1 cellular context compared by ENCODE assay signal in the genomic region with DNA sequence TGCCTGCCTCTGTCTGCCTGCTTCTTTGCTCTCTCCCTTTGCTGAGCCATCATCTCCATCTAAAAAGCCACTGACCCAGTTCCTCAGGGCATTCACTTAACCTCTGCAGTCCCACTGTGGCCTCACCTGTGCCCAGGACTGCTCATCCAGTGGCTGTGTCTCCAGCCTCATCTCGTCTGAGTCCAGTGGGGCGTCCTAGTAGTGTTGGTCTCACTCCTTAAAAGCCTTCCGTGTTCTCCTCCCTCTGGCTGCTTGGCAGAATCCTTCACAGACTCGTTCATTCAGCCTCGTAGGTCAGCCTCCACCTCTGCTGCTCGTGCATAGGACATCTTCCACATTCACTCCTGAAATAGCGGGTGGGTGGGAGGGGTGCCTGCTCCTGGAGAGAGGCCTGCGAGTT.
TF ChIP-seq lines count a peak whose summit lies in the region.

No MANE protein-coding gene starts in this region.

TF ChIP-seq in GM23338, 12 proteins besides CTCF, POLR2A, EP300 and RAD21:
- TF ChIP-seq POLR2AphosphoS5 (IDR thresholded peaks at IDR 0.05; ENCODE audit: low read depth) (no peak), EZH2phosphoT487 (IDR thresholded peaks at IDR 0.05; ENCODE audit: unreplicated experiment) (no peak), EZH2 (IDR thresholded peaks at IDR 0.05; ENCODE audit: low read depth, unreplicated experiment) (no peak), CREB1 (CRISPR knock-in tag; IDR thresholded peaks at IDR 0.05; ENCODE audit: low read depth) (no peak), NANOG (IDR thresholded peaks at IDR 0.05; ENCODE audit: borderline replicate concordance) (no peak), ZNF331 (CRISPR knock-in tag; IDR thresholded peaks at IDR 0.05; ENCODE audit: low read depth) (no peak), ZNF114 (CRISPR knock-in tag; IDR thresholded peaks at IDR 0.05) (no peak), JUNB (IDR thresholded peaks at IDR 0.05; ENCODE audit: unreplicated experiment) (no peak)
- TF ChIP-seq, protein P1, sequence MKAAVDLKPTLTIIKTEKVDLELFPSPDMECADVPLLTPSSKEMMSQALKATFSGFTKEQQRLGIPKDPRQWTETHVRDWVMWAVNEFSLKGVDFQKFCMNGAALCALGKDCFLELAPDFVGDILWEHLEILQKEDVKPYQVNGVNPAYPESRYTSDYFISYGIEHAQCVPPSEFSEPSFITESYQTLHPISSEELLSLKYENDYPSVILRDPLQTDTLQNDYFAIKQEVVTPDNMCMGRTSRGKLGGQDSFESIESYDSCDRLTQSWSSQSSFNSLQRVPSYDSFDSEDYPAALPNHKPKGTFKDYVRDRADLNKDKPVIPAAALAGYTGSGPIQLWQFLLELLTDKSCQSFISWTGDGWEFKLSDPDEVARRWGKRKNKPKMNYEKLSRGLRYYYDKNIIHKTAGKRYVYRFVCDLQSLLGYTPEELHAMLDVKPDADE (IDR thresholded peaks at IDR 0.05) = no peak
- TF ChIP-seq, protein P2, sequence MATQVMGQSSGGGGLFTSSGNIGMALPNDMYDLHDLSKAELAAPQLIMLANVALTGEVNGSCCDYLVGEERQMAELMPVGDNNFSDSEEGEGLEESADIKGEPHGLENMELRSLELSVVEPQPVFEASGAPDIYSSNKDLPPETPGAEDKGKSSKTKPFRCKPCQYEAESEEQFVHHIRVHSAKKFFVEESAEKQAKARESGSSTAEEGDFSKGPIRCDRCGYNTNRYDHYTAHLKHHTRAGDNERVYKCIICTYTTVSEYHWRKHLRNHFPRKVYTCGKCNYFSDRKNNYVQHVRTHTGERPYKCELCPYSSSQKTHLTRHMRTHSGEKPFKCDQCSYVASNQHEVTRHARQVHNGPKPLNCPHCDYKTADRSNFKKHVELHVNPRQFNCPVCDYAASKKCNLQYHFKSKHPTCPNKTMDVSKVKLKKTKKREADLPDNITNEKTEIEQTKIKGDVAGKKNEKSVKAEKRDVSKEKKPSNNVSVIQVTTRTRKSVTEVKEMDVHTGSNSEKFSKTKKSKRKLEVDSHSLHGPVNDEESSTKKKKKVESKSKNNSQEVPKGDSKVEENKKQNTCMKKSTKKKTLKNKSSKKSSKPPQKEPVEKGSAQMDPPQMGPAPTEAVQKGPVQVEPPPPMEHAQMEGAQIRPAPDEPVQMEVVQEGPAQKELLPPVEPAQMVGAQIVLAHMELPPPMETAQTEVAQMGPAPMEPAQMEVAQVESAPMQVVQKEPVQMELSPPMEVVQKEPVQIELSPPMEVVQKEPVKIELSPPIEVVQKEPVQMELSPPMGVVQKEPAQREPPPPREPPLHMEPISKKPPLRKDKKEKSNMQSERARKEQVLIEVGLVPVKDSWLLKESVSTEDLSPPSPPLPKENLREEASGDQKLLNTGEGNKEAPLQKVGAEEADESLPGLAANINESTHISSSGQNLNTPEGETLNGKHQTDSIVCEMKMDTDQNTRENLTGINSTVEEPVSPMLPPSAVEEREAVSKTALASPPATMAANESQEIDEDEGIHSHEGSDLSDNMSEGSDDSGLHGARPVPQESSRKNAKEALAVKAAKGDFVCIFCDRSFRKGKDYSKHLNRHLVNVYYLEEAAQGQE (IDR thresholded peaks at IDR 0.05; ENCODE audit: unreplicated experiment) = no peak
TF ChIP-seq in GM23338: peak in this region for 0.
